ENCODE assay signal across 8 cellular contexts in the genomic region with DNA sequence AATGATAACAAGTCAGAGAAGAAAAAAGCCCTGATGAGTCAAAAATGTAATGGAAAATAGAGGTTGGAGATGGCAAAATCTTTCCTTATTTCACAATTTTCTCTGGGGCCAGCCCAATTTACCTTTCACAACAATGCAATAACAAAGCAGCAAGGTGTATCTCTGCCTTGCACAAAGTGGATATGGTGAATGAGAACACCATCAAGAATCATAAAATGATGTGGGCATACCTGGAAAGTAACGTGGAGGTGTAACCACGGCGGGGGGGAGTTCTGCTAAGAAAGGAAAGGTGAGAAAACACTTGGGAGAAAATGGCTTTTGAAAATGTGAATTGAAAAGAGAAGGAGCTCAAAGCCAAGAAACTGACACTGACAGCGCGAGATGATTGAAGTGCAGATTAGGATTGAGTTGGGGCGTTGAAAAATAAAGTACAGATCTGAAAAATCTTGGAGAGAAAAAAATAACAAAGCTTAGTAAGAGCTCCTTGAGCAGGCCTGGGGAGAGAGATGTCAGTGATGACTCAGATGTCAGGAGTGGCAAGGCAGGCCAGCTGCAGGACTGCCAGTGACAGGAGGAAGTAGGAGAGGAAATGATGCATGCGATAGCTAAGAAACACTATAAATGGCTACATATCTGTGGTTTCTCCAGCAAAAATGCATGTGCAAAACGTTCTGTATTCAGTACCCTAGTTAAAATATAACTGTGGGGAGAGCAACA. TPM values are rescaled to one million over a fixed set of nuclear protein-coding genes. Genes with fewer than 3 reads are reported as not detected.
A peak's percentile ranks its signal among the peaks of the same experiment; 100 is the strongest.
DNase-seq lines count a peak whose midpoint lies in the region; ATAC-seq and TF ChIP-seq lines count a peak whose summit lies in the region.

No MANE protein-coding gene starts in this region.

- intact Hi-C loops in Right ventricle myocardium inferior (cut with DNase I) = no loop called here
- intact Hi-C loops in sciatic nerve (cut with DNase I) = no loop called here

- peak; percentile 92 for ATAC-seq in GM19035 (IDR thresholded peaks at IDR 0.05; ENCODE audit: unreplicated experiment)
- peak; percentile 96 for ATAC-seq in HG03196 (IDR thresholded peaks at IDR 0.05; ENCODE audit: unreplicated experiment)
- peak; percentile 96 for ATAC-seq in RWPE2 (ENCODE audit: low read depth)
- ATAC-seq in Right ventricle myocardium inferior = peak; percentile 89
- ATAC-seq in sciatic nerve = peak; percentile 92

- no peaks in the 10 kb centered on the region for H3K9me3 ChIP-seq in RWPE2 (ENCODE audit: severe bottlenecking)

- H3K4me1 ChIP-seq in RWPE2 (ENCODE audit: insufficient read depth, poor library complexity, severe bottlenecking) = peaks cover 76% of the 10 kb centered on the region

- DNase-seq in AG09309 (ENCODE audit: low read depth) = peak; percentile 97
- peak; percentile 91 for DNase-seq in RWPE2 (ENCODE audit: low spot score)
- peak; percentile 58 for DNase-seq in activated naive CD4-positive, alpha-beta T cell treated with Interleukin-2 at 50 U/mL for 16 hours
- peak; percentile 91 for DNase-seq in Right ventricle myocardium inferior (ENCODE audit: missing footprints)
- DNase-seq in sciatic nerve (ENCODE audit: low spot score) = no peak
- no peak for DNase-seq in cerebellar nuclear complex (lab: John Stamatoyannopoulos, UW)

- H3K27ac ChIP-seq in RWPE2 (ENCODE audit: poor library complexity, severe bottlenecking) = peak overlapping the region; percentile 98

- TF ChIP-seq CTCF in AG09309 (IDR thresholded peaks at IDR 0.05; ENCODE audit: control insufficient read depth, insufficient read depth, low read depth, low read length, missing control alignments) (no peak), RWPE2 (IDR thresholded peaks at IDR 0.05; ENCODE audit: poor library complexity, severe bottlenecking) (no peak)

- H3K27me3 ChIP-seq in RWPE2 (ENCODE audit: insufficient read depth, poor library complexity, severe bottlenecking) = no peaks in the 10 kb centered on the region

- peaks cover 6% of the 10 kb centered on the region; the same call in 1 of the 2 replicates for H3K36me3 ChIP-seq in RWPE2 (ENCODE audit: low read depth)

- H3K4me3 ChIP-seq in AG09309 (ENCODE audit: control insufficient read depth, low read depth, low read length) (no peak overlapping the region), RWPE2 (ENCODE audit: severe bottlenecking) (no peak overlapping the region)

RNA-seq across cellular contexts. Expression of gene ARHGAP18, which starts 26.2 kb away (rescaled TPM):
- total RNA-seq in Right ventricle myocardium inferior = 8.1 TPM
- total RNA-seq in sciatic nerve = 18.2 TPM

Comparison
In these comparisons a context has a peak if more than half of its experiments do, and no peak if none do; other contexts are left out.
1. DNase-seq: peak in AG09309 (single experiment), RWPE2 (single experiment), activated naive CD4-positive, alpha-beta T cell treated with Interleukin-2 at 50 U/mL for 16 hours (single experiment) and Right ventricle myocardium inferior (single experiment); none in sciatic nerve (single experiment) and cerebellar nuclear complex (0 of 2).
2. Peak in every context shown above with its lines, with median percentiles within 50 percentile points of each other: ATAC-seq.